Comparison of ENCODE assay signal across 15 cellular contexts in genomic region chr10:8460626-8461025, GRCh38.
DNase-seq lines count a peak whose midpoint lies in the region; TF ChIP-seq lines count a peak whose summit lies in the region.
"Had no signal": no experiment of that assay in that cellular context is flagged by ENCODE, and none has a peak within 500 bp of the region (broad histone marks: within the 10 kb centered on the region; RNA-seq: fewer than 3 reads in every experiment).

No MANE protein-coding gene starts in this region.

- no CpG with 5 or more reads among the region's 1 CpG for WGBS in H9 (ENCODE audit: extremely low coverage, insufficient read length, low lambda C conversion rate)

- H2BK12ac ChIP-seq in H9 (ENCODE audit: insufficient read length, low read depth, low read length) = no peak overlapping the region

- H3K23me2 ChIP-seq in H9 (ENCODE audit: insufficient read length, low read depth, low read length, poor library complexity, severe bottlenecking) = no peaks in the 10 kb centered on the region

- no peak overlapping the region for H3K18ac ChIP-seq in H9 (ENCODE audit: insufficient read length, low read depth, low read length)

- H4K91ac ChIP-seq in H9 (ENCODE audit: insufficient read length, low read depth, low read length) = no peak overlapping the region

- no peak overlapping the region for H2BK120ac ChIP-seq in H9 (ENCODE audit: low read depth, low read length, poor library complexity, severe bottlenecking)

- H3K79me2 ChIP-seq in H9 (ENCODE audit: insufficient read depth, low read length) (no peaks in the 10 kb centered on the region), osteoblast (ENCODE audit: insufficient read depth, low read length) (no peaks in the 10 kb centered on the region)

- no peak overlapping the region for H3K27ac Mint-ChIP-seq in H9
- H3K27ac Mint-ChIP-seq in activated T-helper 2 cell treated with anti-CD3 and anti-CD28 coated beads, Interferon-gamma antibody, Interleukin-2, Interleukin-4, amounts not matched to agents 10 μg/mL and 5 μg/mL and 100 μg/mL, durations not matched to agents 14 hours and 24 hours and 36 hours = peak overlapping the region; percentile 75
- no peak overlapping the region for H3K27ac Mint-ChIP-seq in activated naive CD4-positive, alpha-beta T cell treated with anti-CD3 and anti-CD28 coated beads for 36 hours
- H3K27ac Mint-ChIP-seq: HFFc6 had no signal

- no peaks in the 10 kb centered on the region; a peak in 2 of 7 replicates for H3K36me3 Mint-ChIP-seq in H9 (ENCODE audit: insufficient read depth in 1 of 3, low read depth in 3 of 3)
- H3K36me3 Mint-ChIP-seq in activated T-helper 2 cell treated with anti-CD3 and anti-CD28 coated beads, Interferon-gamma antibody, Interleukin-2, Interleukin-4, amounts not matched to agents 10 μg/mL and 5 μg/mL and 100 μg/mL, durations not matched to agents 14 hours and 24 hours and 36 hours (ENCODE audit: low read depth) = peaks cover 58% of the 10 kb centered on the region
- no peaks in the 10 kb centered on the region for H3K36me3 Mint-ChIP-seq in activated naive CD4-positive, alpha-beta T cell treated with anti-CD3 and anti-CD28 coated beads for 36 hours (ENCODE audit: low read depth)

- peak overlapping the region; percentile 75 for H2BK20ac ChIP-seq in H9 (ENCODE audit: low read depth, low read length, poor library complexity, severe bottlenecking)

- no peak overlapping the region for H4K5ac ChIP-seq in H9 (ENCODE audit: insufficient read length, low read depth, low read length)

- intact Hi-C loops in activated T-helper 2 cell treated with anti-CD3 and anti-CD28 coated beads, Interferon-gamma antibody, Interleukin-2, Interleukin-4, amounts not matched to agents 10 μg/mL and 5 μg/mL and 100 μg/mL, durations not matched to agents 14 hours and 24 hours and 36 hours (cut with micrococcal nuclease) = no loop called here
- intact Hi-C loops in activated naive CD4-positive, alpha-beta T cell treated with anti-CD3 and anti-CD28 coated beads for 36 hours (cut with micrococcal nuclease) = no loop called here

- H3K27me3 Mint-ChIP-seq in H9 (ENCODE audit: low read depth) = peaks cover 16% of the 10 kb centered on the region
- H3K27me3 Mint-ChIP-seq in activated T-helper 2 cell treated with anti-CD3 and anti-CD28 coated beads, Interferon-gamma antibody, Interleukin-2, Interleukin-4, amounts not matched to agents 10 μg/mL and 5 μg/mL and 100 μg/mL, durations not matched to agents 14 hours and 24 hours and 36 hours (ENCODE audit: low read depth) = no peaks in the 10 kb centered on the region
- peaks cover 5% of the 10 kb centered on the region for H3K27me3 Mint-ChIP-seq in activated naive CD4-positive, alpha-beta T cell treated with anti-CD3 and anti-CD28 coated beads for 36 hours (ENCODE audit: low read depth)

- H3K79me1 ChIP-seq in H9 (ENCODE audit: insufficient read depth, low read depth, low read length, poor library complexity, severe bottlenecking) = no peaks in the 10 kb centered on the region

- H3K4me2 ChIP-seq in H9 (ENCODE audit: insufficient read depth, insufficient read length, low read length) = no peak overlapping the region
- H3K4me2 ChIP-seq in osteoblast (ENCODE audit: insufficient read depth, low read length) = no peak overlapping the region

- peaks cover 10 to 13% of the 10 kb centered on the region in 2 experiments for H3K9me3 Mint-ChIP-seq in H9
- H3K9me3 Mint-ChIP-seq in activated T-helper 2 cell treated with anti-CD3 and anti-CD28 coated beads, Interferon-gamma antibody, Interleukin-2, Interleukin-4, amounts not matched to agents 10 μg/mL and 5 μg/mL and 100 μg/mL, durations not matched to agents 14 hours and 24 hours and 36 hours = peaks cover 14% of the 10 kb centered on the region
- peaks cover 5% of the 10 kb centered on the region for H3K9me3 Mint-ChIP-seq in activated naive CD4-positive, alpha-beta T cell treated with anti-CD3 and anti-CD28 coated beads for 36 hours

- H2AK5ac ChIP-seq in H9 (ENCODE audit: insufficient read length, low read length) = no peak overlapping the region

- no peak overlapping the region for H3K23ac ChIP-seq in H9 (ENCODE audit: insufficient read length, low read depth, low read length)

- CTCF ChIA-PET in activated naive CD4-positive, alpha-beta T cell treated with anti-CD3 and anti-CD28 coated beads for 36 hours (lab: Charles Lee) = no interaction called here

- no peaks in the 10 kb centered on the region for H4K20me1 ChIP-seq in H9 (ENCODE audit: control insufficient read depth, insufficient read depth, insufficient read length)
- no peaks in the 10 kb centered on the region for H4K20me1 ChIP-seq in osteoblast (ENCODE audit: insufficient read depth, low read length)

- H3K4me1 Mint-ChIP-seq in H9 = no peaks in the 10 kb centered on the region
- H3K4me1 Mint-ChIP-seq in activated T-helper 2 cell treated with anti-CD3 and anti-CD28 coated beads, Interferon-gamma antibody, Interleukin-2, Interleukin-4, amounts not matched to agents 10 μg/mL and 5 μg/mL and 100 μg/mL, durations not matched to agents 14 hours and 24 hours and 36 hours (ENCODE audit: low read depth) = peaks cover 27% of the 10 kb centered on the region
- H3K4me1 Mint-ChIP-seq in activated naive CD4-positive, alpha-beta T cell treated with anti-CD3 and anti-CD28 coated beads for 36 hours (ENCODE audit: low read depth) = peaks cover 3% of the 10 kb centered on the region

- H2AFZ ChIP-seq in H9 (ENCODE audit: low read length) (no peak overlapping the region), osteoblast (ENCODE audit: low read length) (no peak overlapping the region)
- H2AFZ ChIP-seq: GM23248 had no signal

- H3K27ac ChIP-seq in H9 (ENCODE audit: insufficient read length, low read depth, low read length) = no peak overlapping the region
- H3K27ac ChIP-seq in osteoblast (ENCODE audit: low read depth, low read length) = no peak overlapping the region
- H3K27ac ChIP-seq: GM23248 had no signal

- no peak overlapping the region for H4K8ac ChIP-seq in H9 (replicated peaks; ENCODE audit: insufficient read length, low read depth, low read length)

- no peak overlapping the region for H3K4me3 ChIP-seq in fibroblast of the aortic adventitia (ENCODE audit: low read depth, low read length)
- H3K4me3 ChIP-seq in osteoblast (ENCODE audit: insufficient read depth, low read length) = no peak overlapping the region
- no peak overlapping the region for H3K4me3 ChIP-seq in H7 (ENCODE audit: insufficient read depth, low read depth, low read length)
- H3K4me3 ChIP-seq: GM23248, HAP-1 had no signal

- DNase-seq in H9 = no peak
- no peak for DNase-seq in activated T-helper 2 cell treated with anti-CD3 and anti-CD28 coated beads, Interferon-gamma antibody, Interleukin-2, Interleukin-4, amounts not matched to agents 10 μg/mL and 5 μg/mL and 100 μg/mL, durations not matched to agents 14 hours and 24 hours and 36 hours (ENCODE audit: low spot score)
- DNase-seq in fibroblast of the aortic adventitia (ENCODE audit: low read depth) = peak; percentile 4
- DNase-seq in osteoblast (ENCODE audit: insufficient read length, low spot score, missing footprints) = no peak
- no peak for DNase-seq in H7
- no peak for DNase-seq in activated naive CD4-positive, alpha-beta T cell treated with anti-CD3 and anti-CD28 coated beads for 36 hours
- DNase-seq: C1 segment of cervical spinal cord; Calu3; CD4-positive, alpha-beta memory T cell; COR-L47; DMS53; DND-41; GM23248; HFFc6 had no signal

- no peaks in the 10 kb centered on the region for H3K9me3 ChIP-seq in H9 (ENCODE audit: control insufficient read depth, low read depth, low read length)
- H3K9me3 ChIP-seq in osteoblast (ENCODE audit: low read depth, low read length) = no peaks in the 10 kb centered on the region
- H3K9me3 ChIP-seq: HAP-1 had no signal

- no peak overlapping the region for H3K4ac ChIP-seq in H9 (ENCODE audit: low read depth, low read length)

- H3K4me1 ChIP-seq in H9 (ENCODE audit: insufficient read depth, low read length) (no peaks in the 10 kb centered on the region), osteoblast (ENCODE audit: insufficient read depth, low read length) (no peaks in the 10 kb centered on the region)
- H3K4me1 ChIP-seq: HAP-1 had no signal

- H3K9ac ChIP-seq in H9 (ENCODE audit: extremely low read depth, insufficient read length, low read length) = no peak overlapping the region
- H3K9ac ChIP-seq: GM23248 had no signal

- no peak overlapping the region for H3K56ac ChIP-seq in H9 (ENCODE audit: insufficient read length, low read depth, low read length)

- no peak overlapping the region for H3T11ph ChIP-seq in H9 (ENCODE audit: low read length)

- no peak overlapping the region for H3K4me3 Mint-ChIP-seq in H9
- H3K4me3 Mint-ChIP-seq in activated T-helper 2 cell treated with anti-CD3 and anti-CD28 coated beads, Interferon-gamma antibody, Interleukin-2, Interleukin-4, amounts not matched to agents 10 μg/mL and 5 μg/mL and 100 μg/mL, durations not matched to agents 14 hours and 24 hours and 36 hours (ENCODE audit: low read depth) = no peak overlapping the region
- no peak overlapping the region for H3K4me3 Mint-ChIP-seq in activated naive CD4-positive, alpha-beta T cell treated with anti-CD3 and anti-CD28 coated beads for 36 hours
- H3K4me3 Mint-ChIP-seq: CD4-positive, alpha-beta memory T cell; HFFc6 had no signal

- no peak overlapping the region for H3K14ac ChIP-seq in H9 (ENCODE audit: insufficient read depth, low read length)

- no peak overlapping the region for H2BK15ac ChIP-seq in H9 (ENCODE audit: low read depth, low read length)

- H3K36me3 ChIP-seq in osteoblast (ENCODE audit: insufficient read depth, low read length) = no peaks in the 10 kb centered on the region
- H3K36me3 ChIP-seq in H7 (replicated peaks; ENCODE audit: control insufficient read depth, insufficient read depth, low read length) = no peaks in the 10 kb centered on the region
- H3K36me3 ChIP-seq: HAP-1 had no signal

- H2BK5ac ChIP-seq in H9 (ENCODE audit: insufficient read length, low read length) = no peak overlapping the region

- no peaks in the 10 kb centered on the region for H3K27me3 ChIP-seq in H9 (ENCODE audit: insufficient read depth, low read length)
- no peaks in the 10 kb centered on the region for H3K27me3 ChIP-seq in osteoblast (ENCODE audit: insufficient read depth, low read length)
- no peaks in the 10 kb centered on the region for H3K27me3 ChIP-seq in H7 (ENCODE audit: control insufficient read depth, insufficient read depth, low read length)

- TF ChIP-seq CTCF in H9 (conservative IDR thresholded peaks at IDR 0.05) (no peak), fibroblast of the aortic adventitia (IDR thresholded peaks at IDR 0.05; ENCODE audit: insufficient read depth, low read length) (no peak), osteoblast (IDR thresholded peaks at IDR 0.05; ENCODE audit: extremely low read depth, low read depth, low read length) (no peak)
